In genomic region chr3:42148982-42149432, GRCh38 we compare ENCODE assay signal across 8 cellular contexts. TPM values are rescaled to one million over a fixed set of nuclear protein-coding genes. Genes with fewer than 3 reads are reported as not detected.
DNase-seq lines count a peak whose midpoint lies in the region; ATAC-seq, FAIRE-seq and TF ChIP-seq lines count a peak whose summit lies in the region.

No MANE protein-coding gene starts in this region.

- H3K36me3 Mint-ChIP-seq in HFFc6 (ENCODE audit: low read depth): 0 out of 2 replicates have a peak, but pooled peaks cover 12% of the 10 kb centered on the region
- H3K36me3 Mint-ChIP-seq in stimulated activated memory B cell treated with anti-CD40 and anti-IgM and Interleukin-4, amounts not matched to agents 10 μg/mL and 1 μg/mL and 100 μg/mL, for 72 hours: peaks cover 32% of the 10 kb centered on the region
- H3K36me3 Mint-ChIP-seq in CD8-positive, alpha-beta T cell: no peaks in the 10 kb centered on the region

- H3K9ac ChIP-seq in K562 (ENCODE audit: insufficient read depth in 1 of 2, low read depth in 2 of 2, low read length in 2 of 2): no peak overlapping the region

- no peaks in the 10 kb centered on the region for H3K4me1 ChIP-seq in K562 (replicated peaks in 1 of 2; ENCODE audit: control insufficient read depth in 2 of 2, insufficient read depth in 2 of 2, low read length in 2 of 2)
- peaks cover 20 to 49% (median 34%) of the 10 kb centered on the region in 4 donors for H3K4me1 ChIP-seq in stomach
- H3K4me1 ChIP-seq in CD8-positive, alpha-beta T cell (ENCODE audit: insufficient read depth, low read length): no peaks in the 10 kb centered on the region

- in situ Hi-C loops in K562 (cut with MboI): no loop called here

- H3K27me3 Mint-ChIP-seq in HFFc6 (ENCODE audit: insufficient read depth): peaks cover 6% of the 10 kb centered on the region
- no peaks in the 10 kb centered on the region for H3K27me3 Mint-ChIP-seq in stimulated activated memory B cell treated with anti-CD40 and anti-IgM and Interleukin-4, amounts not matched to agents 10 μg/mL and 1 μg/mL and 100 μg/mL, for 72 hours
- H3K27me3 Mint-ChIP-seq in CD8-positive, alpha-beta T cell (ENCODE audit: low read depth): no peaks in the 10 kb centered on the region

- H3K27ac Mint-ChIP-seq in HFFc6: peak overlapping the region; percentile 30; the same call in 1 of the 2 replicates
- H3K27ac Mint-ChIP-seq in stimulated activated memory B cell treated with anti-CD40 and anti-IgM and Interleukin-4, amounts not matched to agents 10 μg/mL and 1 μg/mL and 100 μg/mL, for 72 hours: no peak overlapping the region
- no peak overlapping the region for H3K27ac Mint-ChIP-seq in CD8-positive, alpha-beta T cell

- H3K27ac ChIP-seq in K562 (ENCODE audit: extremely low read depth, low read depth, low read length) (no peak overlapping the region), stomach (peak overlapping the region in 3 of 5 donors; percentile 16 to 50 (median 27))
- no peak overlapping the region for H3K27ac ChIP-seq in CD8-positive, alpha-beta T cell (ENCODE audit: low read depth, low read length)

- H3K36me3 ChIP-seq in K562 (ENCODE audit: control insufficient read depth, insufficient read depth, low read length) (no peaks in the 10 kb centered on the region), stomach (no peaks in the 10 kb centered on the region)
- H3K36me3 ChIP-seq in CD8-positive, alpha-beta T cell (ENCODE audit: insufficient read depth, low read length): no peaks in the 10 kb centered on the region

- no peaks in the 10 kb centered on the region for H3K9me1 ChIP-seq in K562 (ENCODE audit: control insufficient read depth, insufficient read depth, low read length)

- H4K20me1 ChIP-seq in K562 (replicated peaks; ENCODE audit: control insufficient read depth, insufficient read depth, low read length): peaks cover 22% of the 10 kb centered on the region

- no peaks in the 10 kb centered on the region for H3K27me3 ChIP-seq in K562 (ENCODE audit: control insufficient read depth in 2 of 2, insufficient read depth in 2 of 2, low read length in 2 of 2)
- no peaks in the 10 kb centered on the region for H3K27me3 ChIP-seq in stomach
- H3K27me3 ChIP-seq in CD8-positive, alpha-beta T cell (ENCODE audit: insufficient read depth, low read length): no peaks in the 10 kb centered on the region

- POLR2A ChIA-PET in K562 (lab: Yijun Ruan, JAX): interaction anchor here (0.6 kb wide), 1 partner anchor 42 kb away, joined by 3 read pairs; no protein-coding TSS in a partner anchor
- POLR2A ChIA-PET in CD8-positive, alpha-beta T cell (lab: Charles Lee): no interaction called here

- H3K4me2 ChIP-seq in K562 (ENCODE audit: insufficient read depth, low read length): no peak overlapping the region; the same call in 1 of the 2 replicates

- H3K79me2 ChIP-seq in K562 (ENCODE audit: control insufficient read depth, insufficient read depth, low read length): no peaks in the 10 kb centered on the region

- no peak overlapping the region for H2AFZ ChIP-seq in K562 (ENCODE audit: low read depth, low read length)

- BruUV-seq in K562 (replicated peaks; lab: Mats Ljungman, UMichigan): no TSS peak

- H3K4me3 ChIP-seq in K562 (no peak overlapping the region), stomach (no peak overlapping the region)
- no peak overlapping the region for H3K4me3 ChIP-seq in CD8-positive, alpha-beta T cell (ENCODE audit: low read depth, low read length)

- H3K9me3 ChIP-seq in K562 (replicated peaks; ENCODE audit: control insufficient read depth, insufficient read depth, low read depth, low read length) (no peaks in the 10 kb centered on the region), stomach (no peaks in the 10 kb centered on the region)
- H3K9me3 ChIP-seq in CD8-positive, alpha-beta T cell (ENCODE audit: low read length): no peaks in the 10 kb centered on the region

- CTCF ChIA-PET in K562 (lab: Yijun Ruan, JAX; ENCODE audit: low intra/inter-chr PET ratio): no interaction called here
- CTCF ChIA-PET in CD8-positive, alpha-beta T cell (lab: Charles Lee): no interaction called here

- H3K4me1 Mint-ChIP-seq in HFFc6 (ENCODE audit: low read depth): peaks cover 49% of the 10 kb centered on the region
- peaks cover 67% of the 10 kb centered on the region for H3K4me1 Mint-ChIP-seq in stimulated activated memory B cell treated with anti-CD40 and anti-IgM and Interleukin-4, amounts not matched to agents 10 μg/mL and 1 μg/mL and 100 μg/mL, for 72 hours
- peaks cover 29% of the 10 kb centered on the region for H3K4me1 Mint-ChIP-seq in CD8-positive, alpha-beta T cell (ENCODE audit: low read depth)

- no peak for TF ChIP-seq CTCF in HFFc6 (IDR thresholded peaks at IDR 0.05)
- TF ChIP-seq CTCF in K562 (IDR thresholded peaks at IDR 0.05 in 2 of 3, conservative IDR thresholded peaks at IDR 0.05 in 1 of 3; ENCODE audit: insufficient read depth in 2 of 3, low read depth in 1 of 3, low read length in 3 of 3): no peak
- no peak for TF ChIP-seq CTCF in stomach (IDR thresholded peaks at IDR 0.05)
- TF ChIP-seq CTCF in D721Med (IDR thresholded peaks at IDR 0.05; ENCODE audit: insufficient read depth, missing control alignments): no peak
- no peak for TF ChIP-seq CTCF in CD8-positive, alpha-beta T cell (IDR thresholded peaks at IDR 0.05)

- no peak for TF ChIP-seq POLR2A in K562 (conservative IDR thresholded peaks at IDR 0.05)
- TF ChIP-seq POLR2A in stomach (IDR thresholded peaks at IDR 0.05): no peak

- H3K9me3 Mint-ChIP-seq in HFFc6: no peaks in the 10 kb centered on the region
- H3K9me3 Mint-ChIP-seq in stimulated activated memory B cell treated with anti-CD40 and anti-IgM and Interleukin-4, amounts not matched to agents 10 μg/mL and 1 μg/mL and 100 μg/mL, for 72 hours: no peaks in the 10 kb centered on the region
- no peaks in the 10 kb centered on the region for H3K9me3 Mint-ChIP-seq in CD8-positive, alpha-beta T cell

- peak; percentile 90 for FAIRE-seq in K562 (lab: Jason Lieb, UNC)
- FAIRE-seq in D721Med (lab: Jason Lieb, UNC): no peak

- intact Hi-C loops in K562 (cut with micrococcal nuclease) (no loop called here), stomach (cut with DNase I; ENCODE audit: low total_unique reads) (no loop called here)
- intact Hi-C loops in CD8-positive, alpha-beta T cell (cut with DNase I, micrococcal nuclease): no loop called here

- TF ChIP-seq EP300 in K562 (IDR thresholded peaks at IDR 0.05; ENCODE audit: low read length) (no peak), stomach (IDR thresholded peaks at IDR 0.05) (no peak)

- WGBS in K562 (ENCODE audit: insufficient coverage, low coverage, missing lambda C conversion rate): 14% methylated on average over 11 of the region's 11 CpGs
- 44 to 59% (median 52%) methylated on average over 11 of the region's 11 CpGs for WGBS in stomach, 5 donors

- peak; percentile 100 for ATAC-seq in K562
- no peak for ATAC-seq in stimulated activated memory B cell treated with anti-CD40 and anti-IgM and Interleukin-4, amounts not matched to agents 10 μg/mL and 1 μg/mL and 100 μg/mL, for 72 hours
- ATAC-seq in CD8-positive, alpha-beta T cell: no peak

- DNase-seq in HFFc6 (peak; percentile 51), K562 (ENCODE audit: extremely low read depth in 1 of 4, low spot score in 3 of 4) (peak; percentile 81 to 87 (median 82)), iPS-NIHi7 (ENCODE audit: extremely low spot score) (peak; percentile 97), stomach (peak; percentile 40), NCI-H2196 treated with DMSO at 0.1 percent for 48 hours (lab: John Stamatoyannopoulos, UW; ENCODE audit: unreplicated experiment) (no peak), D721Med (ENCODE audit: insufficient read length, low spot score) (no peak)
- no peak for DNase-seq in CD8-positive, alpha-beta T cell

- no peak for TF ChIP-seq RAD21 in K562 (CRISPR knock-in tag; conservative IDR thresholded peaks at IDR 0.05 in 1 of 2, IDR thresholded peaks at IDR 0.05 in 1 of 2)

- peak overlapping the region; percentile 44 for H3K4me3 Mint-ChIP-seq in HFFc6
- no peak overlapping the region for H3K4me3 Mint-ChIP-seq in stimulated activated memory B cell treated with anti-CD40 and anti-IgM and Interleukin-4, amounts not matched to agents 10 μg/mL and 1 μg/mL and 100 μg/mL, for 72 hours
- no peak overlapping the region for H3K4me3 Mint-ChIP-seq in CD8-positive, alpha-beta T cell

TF ChIP-seq in K562, 482 proteins besides CTCF, POLR2A, EP300 and RAD21 (continues in another document):
- TF ChIP-seq KAT2B (IDR thresholded peaks at IDR 0.05; ENCODE audit: low read depth, low read length) (no peak), ZBTB7A (IDR thresholded peaks at IDR 0.05; ENCODE audit: borderline replicate concordance, control insufficient read depth, low read depth, low read length) (0 out of 2 replicates have a peak, but pooled peaks have one; percentile 25), ZNF212 (CRISPR knock-in tag; IDR thresholded peaks at IDR 0.05) (no peak), CREM (IDR thresholded peaks at IDR 0.05; ENCODE audit: low read depth) (peak; percentile 94), JUN (IDR thresholded peaks at IDR 0.05; ENCODE audit: borderline replicate concordance, low read depth, low read length) (peak; percentile 59; the same call in 1 of the 2 replicates), JUN (CRISPR knock-in tag; IDR thresholded peaks at IDR 0.05; ENCODE audit: borderline replicate concordance) (no peak; the same call in 1 of the 2 replicates), MTA1 (IDR thresholded peaks at IDR 0.05; ENCODE audit: borderline replicate concordance) (no peak), RNF2 (IDR thresholded peaks at IDR 0.05) (no peak)

RNA-seq across cellular contexts. Expression of gene TRAK1, which starts 57.9 kb away (rescaled TPM):
- 10 to 100 TPM; 50.6 to 54.3 (median 52.3) TPM for total RNA-seq in HFFc6 (2021; fragmentation: NEBNext Ultra II Directional; extraction: Animal tissue kit (Norgen Biotek cat#: 25700))
- total RNA-seq in K562 (2011; cell fraction: chromatin; rRNA removed; ENCODE audit: low replicate concordance): 54.4 and 56.3 TPM in 2 replicates
- total RNA-seq in K562 (2011; cell fraction: nucleolus; rRNA removed): 28.3 and 29.1 TPM in 2 replicates
- total RNA-seq in K562 (2011; cell fraction: nucleoplasm; rRNA removed): 38.1 and 45.0 TPM in 2 replicates
- total RNA-seq in K562 (2014; rRNA removed): 21.7 and 25.8 TPM in 2 replicates
- total RNA-seq in K562 (2014; rRNA removed; fragmentation: Illumina TruSeq; extraction: Trizol): 13.2 and 14.2 TPM in 2 replicates
- 15.5 and 15.6 TPM in 2 replicates for total RNA-seq in K562 (2015; rRNA removed; fragmentation: Illumina TruSeq; extraction: Trizol)
- total RNA-seq in K562 (2021): 27.5 and 28.5 TPM in 2 replicates
- polyA plus RNA-seq in K562 (2011; rRNA removed): 17.5 and 24.0 TPM in 2 replicates
- polyA plus RNA-seq in K562 (2011; cell fraction: cytosol; rRNA removed): 13.7 and 15.9 TPM in 2 replicates
- polyA plus RNA-seq in K562 (2011; cell fraction: nucleus; rRNA removed): 46.8 and 47.8 TPM in 2 replicates
- polyA plus RNA-seq in K562 (2012): 16.4 and 21.1 TPM in 2 replicates
- 20.3 and 21.3 TPM in 2 replicates for polyA plus RNA-seq in K562 (2014; fragmentation: Illumina TruSeq; extraction: Trizol)
- polyA plus RNA-seq in K562 (2014; fragmentation: Nextera tagmentation; extraction: Ambion mirVana): 1 to 10 TPM; 5.3 TPM
- polyA plus RNA-seq in K562 (2014; rRNA removed): 18.7 and 19.4 TPM in 2 replicates
- 24.5 and 36.4 TPM in 2 replicates for polyA minus RNA-seq in K562 (2011; rRNA and poly(A)+ RNA removed)
- 17.6 and 25.8 TPM in 2 replicates for polyA minus RNA-seq in K562 (2011; cell fraction: cytosol; rRNA and poly(A)+ RNA removed)
- 28.0 and 53.1 TPM in 2 replicates for polyA minus RNA-seq in K562 (2011; cell fraction: nucleus; rRNA and poly(A)+ RNA removed)
- total RNA-seq in stomach: 100 to 1,000 TPM in 4 of 5 donors, 10 to 100 TPM in 1; 67.1 to 328 (median 107) TPM
- polyA plus RNA-seq in stomach: 10 to 100 TPM; 17.2 to 33.5 (median 20.1) TPM
- total RNA-seq in CD8-positive, alpha-beta T cell: 10 to 100 TPM; 21.6 to 22.8 TPM

Comparison
In these comparisons a context has a peak if more than half of its experiments do, and no peak if none do; other contexts are left out.
1. DNase-seq: peak in HFFc6 (single experiment), K562 (4 of 4), iPS-NIHi7 (single experiment) and stomach (single experiment); none in NCI-H2196 treated with DMSO at 0.1 percent for 48 hours (single experiment), D721Med (single experiment) and CD8-positive, alpha-beta T cell (0 of 7).
2. H3K27ac ChIP-seq: peak in stomach (3 of 5); none in K562 (single experiment) and CD8-positive, alpha-beta T cell (single experiment).